11 cellular contexts compared by ENCODE assay signal in genomic region chr1:74502432-74502831, GRCh38. TPM values are rescaled to one million over a fixed set of nuclear protein-coding genes. Genes with fewer than 3 reads are reported as not detected.
A peak's percentile ranks its signal among the peaks of the same experiment; 100 is the strongest.
DNase-seq lines count a peak whose midpoint lies in the region; ATAC-seq and TF ChIP-seq lines count a peak whose summit lies in the region.
"Had no signal": no experiment of that assay in that cellular context is flagged by ENCODE, and none has a peak within 500 bp of the region (broad histone marks: within the 10 kb centered on the region; RNA-seq: fewer than 3 reads in every experiment).

No MANE protein-coding gene starts in this region.

- no peaks in the 10 kb centered on the region for H4K20me1 ChIP-seq in SK-N-SH (ENCODE audit: insufficient read depth)

- POLR2A ChIA-PET in HEK293T (lab: Yijun Ruan, JAX) = no interaction called here
- POLR2A ChIA-PET in SK-N-SH (lab: Yijun Ruan, JAX) = no interaction called here

- H3K36me3 ChIP-seq in SK-N-SH (replicated peaks in 1 of 2; ENCODE audit: control insufficient read depth in 1 of 2, insufficient read depth in 2 of 2, low read length in 1 of 2) = no peaks in the 10 kb centered on the region

- no peak overlapping the region for H3K27ac Mint-ChIP-seq in HFFc6
- no peak overlapping the region for H3K27ac Mint-ChIP-seq in activated CD4-positive, alpha-beta T cell treated with anti-CD3 and anti-CD28 coated beads, Interleukin-2, amount 10 ng/mL, durations not matched to agents 24 days and 14 days

- ATAC-seq in left cardiac atrium = peak; percentile 38 to 79

- peaks cover 0 to 21% of the 10 kb centered on the region in 2 experiments; a peak in 2 of 4 replicates for H3K4me1 ChIP-seq in SK-N-SH (ENCODE audit: control insufficient read depth in 1 of 2, insufficient read depth in 2 of 2, low read depth in 1 of 2, low read length in 1 of 2)

- DNase-seq in AG08395 (ENCODE audit: low spot score) (peak; percentile 40), HEK293T (ENCODE audit: extremely low spot score) (peak; percentile 39), SK-N-SH (no peak), left cardiac atrium (no peak), NCI-H526 treated with DMSO at 0.1 percent for 48 hours (lab: John Stamatoyannopoulos, UW) (no peak), HFFc6 (no peak), UCSD-AML1 (lab: John Stamatoyannopoulos, UW; ENCODE audit: unreplicated experiment) (no peak)
- DNase-seq in activated CD4-positive, alpha-beta T cell treated with anti-CD3 and anti-CD28 coated beads, Interleukin-2, amount 10 ng/mL, durations not matched to agents 24 days and 14 days = no peak
- DNase-seq: COR-L47, NCI-H187 had no signal

- 62% methylated on average over 4 of the region's 4 CpGs for WGBS in SK-N-SH (ENCODE audit: low lambda C conversion rate)

- H3K27me3 ChIP-seq in SK-N-SH (ENCODE audit: insufficient read depth) = no peaks in the 10 kb centered on the region

- intact Hi-C loops in left cardiac atrium (cut with DNase I) = no loop called here
- intact Hi-C loops in activated CD4-positive, alpha-beta T cell treated with anti-CD3 and anti-CD28 coated beads, Interleukin-2, amount 10 ng/mL, durations not matched to agents 24 days and 14 days (cut with micrococcal nuclease) = no loop called here

- peaks cover 17% of the 10 kb centered on the region for H3K9me3 Mint-ChIP-seq in HFFc6
- H3K9me3 Mint-ChIP-seq in activated CD4-positive, alpha-beta T cell treated with anti-CD3 and anti-CD28 coated beads, Interleukin-2, amount 10 ng/mL, durations not matched to agents 24 days and 14 days = no peaks in the 10 kb centered on the region

- TF ChIP-seq RAD21 in SK-N-SH (IDR thresholded peaks at IDR 0.05; ENCODE audit: low read length) = no peak

- H3K79me2 ChIP-seq in SK-N-SH (ENCODE audit: insufficient read depth) = no peaks in the 10 kb centered on the region

- H3K27ac ChIP-seq in SK-N-SH (ENCODE audit: low read depth in 2 of 2, low read length in 1 of 2) = no peak overlapping the region

- H3K4me3 Mint-ChIP-seq in HFFc6 = no peak overlapping the region
- H3K4me3 Mint-ChIP-seq in activated CD4-positive, alpha-beta T cell treated with anti-CD3 and anti-CD28 coated beads, Interleukin-2, amount 10 ng/mL, durations not matched to agents 24 days and 14 days = no peak overlapping the region

- H3K4me1 Mint-ChIP-seq in HFFc6 (ENCODE audit: low read depth) = no peaks in the 10 kb centered on the region
- H3K4me1 Mint-ChIP-seq in activated CD4-positive, alpha-beta T cell treated with anti-CD3 and anti-CD28 coated beads, Interleukin-2, amount 10 ng/mL, durations not matched to agents 24 days and 14 days = no peaks in the 10 kb centered on the region

- no peaks in the 10 kb centered on the region for H3K9me2 ChIP-seq in SK-N-SH

- TF ChIP-seq CTCF in SK-N-SH (IDR thresholded peaks at IDR 0.05) (no peak), HFFc6 (IDR thresholded peaks at IDR 0.05) (no peak)

- H3K9ac ChIP-seq in SK-N-SH = no peak overlapping the region

- CTCF ChIA-PET in HEK293T (lab: Yijun Ruan, JAX) (no interaction called here), SK-N-SH (lab: Yijun Ruan, JAX) (interaction anchor here (0.6 to 4.9 kb wide), 10 partner anchors 8 to 1880 kb away, joined by 3 to 55 read pairs (median 12); no protein-coding TSS in a partner anchor)

- no peak overlapping the region for H3K4me3 ChIP-seq in SK-N-SH (ENCODE audit: low read depth in 2 of 2, low read length in 1 of 2)

- H2AFZ ChIP-seq in SK-N-SH (ENCODE audit: low read depth) = no peak overlapping the region

- no peak for TF ChIP-seq EP300 in SK-N-SH (IDR thresholded peaks at IDR 0.05; ENCODE audit: borderline replicate concordance in 1 of 2, low read depth in 1 of 2, low read length in 1 of 2)

- no peak overlapping the region for H3K4me2 ChIP-seq in SK-N-SH

- H3K36me3 Mint-ChIP-seq in HFFc6 (ENCODE audit: low read depth) = no peaks in the 10 kb centered on the region
- no peaks in the 10 kb centered on the region for H3K36me3 Mint-ChIP-seq in activated CD4-positive, alpha-beta T cell treated with anti-CD3 and anti-CD28 coated beads, Interleukin-2, amount 10 ng/mL, durations not matched to agents 24 days and 14 days (ENCODE audit: low read depth)

- no peaks in the 10 kb centered on the region for H3K9me3 ChIP-seq in SK-N-SH

- H3K27me3 Mint-ChIP-seq in HFFc6 (ENCODE audit: insufficient read depth) = no peaks in the 10 kb centered on the region
- H3K27me3 Mint-ChIP-seq in activated CD4-positive, alpha-beta T cell treated with anti-CD3 and anti-CD28 coated beads, Interleukin-2, amount 10 ng/mL, durations not matched to agents 24 days and 14 days = no peaks in the 10 kb centered on the region

- H3F3A ChIP-seq in SK-N-SH (replicated peaks; ENCODE audit: insufficient read depth) = no peaks in the 10 kb centered on the region

TF ChIP-seq in HEK293T, 16 proteins besides CTCF, POLR2A, EP300 and RAD21:
- TF ChIP-seq ZNF384 (IDR thresholded peaks at IDR 0.05) (no peak), NFRKB (IDR thresholded peaks at IDR 0.05) (no peak), SUZ12 (IDR thresholded peaks at IDR 0.05) (no peak), ELF4 (IDR thresholded peaks at IDR 0.05) (no peak), ARNT (IDR thresholded peaks at IDR 0.05) (no peak), HDGF (IDR thresholded peaks at IDR 0.05; ENCODE audit: borderline replicate concordance) (no peak), FOXK2 (IDR thresholded peaks at IDR 0.05) (no peak), L3MBTL2 (conservative IDR thresholded peaks at IDR 0.05) (no peak)

TF ChIP-seq in SK-N-SH, 30 proteins besides CTCF, POLR2A, EP300 and RAD21:
- TF ChIP-seq EZH2phosphoT487 (IDR thresholded peaks at IDR 0.05; ENCODE audit: borderline replicate concordance, low read depth) (no peak), REST (IDR thresholded peaks at IDR 0.05; ENCODE audit: low read depth, low read length) (peak; percentile 97), GABPA (IDR thresholded peaks at IDR 0.05; ENCODE audit: low read depth) (no peak)

RNA-seq across cellular contexts. Expression of gene LRRC53, which starts 10.0 kb away (rescaled TPM):
- not detected in 2 replicates for polyA plus RNA-seq in SK-N-SH (2012; rRNA removed)
- polyA plus RNA-seq in SK-N-SH (2012; cell fraction: cytosol; rRNA removed) = not detected in 2 replicates
- polyA plus RNA-seq in SK-N-SH (2012; cell fraction: nucleus; rRNA removed) = 0.01 TPM in 1 of 2 replicates, not detected in the other
- total RNA-seq in left cardiac atrium = not detected
- not detected for total RNA-seq in HFFc6 (2021; fragmentation: NEBNext Ultra II Directional; extraction: Animal tissue kit (Norgen Biotek cat#: 25700))
- not detected in 2 replicates for total RNA-seq in activated CD4-positive, alpha-beta T cell treated with anti-CD3 and anti-CD28 coated beads, Interleukin-2, amount 10 ng/mL, durations not matched to agents 24 days and 14 days
- total RNA-seq: skeletal muscle tissue had no signal

Comparison
In these comparisons a context has a peak if more than half of its experiments do, and no peak if none do; other contexts are left out.
1. DNase-seq: peak in AG08395 (single experiment) and HEK293T (single experiment); none in SK-N-SH (single experiment), left cardiac atrium (single experiment), NCI-H526 treated with DMSO at 0.1 percent for 48 hours (single experiment), HFFc6 (single experiment), UCSD-AML1 (single experiment) and activated CD4-positive, alpha-beta T cell treated with anti-CD3 and anti-CD28 coated beads, Interleukin-2, amount 10 ng/mL, durations not matched to agents 24 days and 14 days (single experiment).